In genomic region chr1:224541901-224542610, GRCh38 we compare ENCODE assay signal across 16 cellular contexts.
DNase-seq lines count a peak whose midpoint lies in the region; ATAC-seq and TF ChIP-seq lines count a peak whose summit lies in the region.
"Had no signal": no experiment of that assay in that cellular context is flagged by ENCODE, and none has a peak within 500 bp of the region (broad histone marks: within the 10 kb centered on the region; RNA-seq: fewer than 3 reads in every experiment).

No MANE protein-coding gene starts in this region.

- 79 to 87% methylated on average over 5 of the region's 5 CpGs for WGBS in GM23248 (ENCODE audit: low coverage in 1 of 2, low lambda C conversion rate in 2 of 2, missing lambda C conversion rate in 2 of 2), 2 experiments

- ATAC-seq in GM21717 (IDR thresholded peaks at IDR 0.05; ENCODE audit: unreplicated experiment) (no peak), upper lobe of right lung (no peak), GM19455 (IDR thresholded peaks at IDR 0.05; ENCODE audit: unreplicated experiment) (no peak)

- no peak overlapping the region for H3K9ac ChIP-seq in GM23248

- peaks cover 53% of the 10 kb centered on the region for H3F3A ChIP-seq in GM23248 (ENCODE audit: insufficient read depth)

- 0 out of 2 replicates have a peak overlapping the region, but pooled peaks have one; percentile 25 for H2AFZ ChIP-seq in GM23248

- H3K9me3 ChIP-seq in GM23248 (ENCODE audit: low read depth) (no peaks in the 10 kb centered on the region), SJSA1 (replicated peaks) (no peaks in the 10 kb centered on the region), upper lobe of right lung (no peaks in the 10 kb centered on the region)
- H3K9me3 ChIP-seq: lower lobe of right lung had no signal

- intact Hi-C loops in upper lobe of right lung (cut with DNase I) = no loop called here

- H3K4me3 ChIP-seq in GM23248 (no peak overlapping the region), SJSA1 (no peak overlapping the region), upper lobe of right lung (no peak overlapping the region)
- H3K4me3 ChIP-seq: cardiac muscle cell, lower lobe of right lung had no signal

- in situ Hi-C loops in GM23248 (cut with MboI) = no loop called here

- H3K27me3 ChIP-seq in GM23248 (replicated peaks; ENCODE audit: insufficient read depth) = no peaks in the 10 kb centered on the region
- no peaks in the 10 kb centered on the region for H3K27me3 ChIP-seq in SJSA1 (replicated peaks)
- no peaks in the 10 kb centered on the region for H3K27me3 ChIP-seq in upper lobe of right lung
- H3K27me3 ChIP-seq: cardiac muscle cell had no signal

- H3K27ac ChIP-seq in GM23248 (peak overlapping the region; percentile 73), SJSA1 (peak overlapping the region; percentile 98), epithelial cell of prostate (peak overlapping the region; percentile 91), upper lobe of right lung (no peak overlapping the region)
- H3K27ac ChIP-seq: cardiac muscle cell, lower lobe of right lung had no signal

- no peaks in the 10 kb centered on the region for H3K9me2 ChIP-seq in GM23248 (ENCODE audit: insufficient read depth)

- TF ChIP-seq CTCF in upper lobe of right lung (IDR thresholded peaks at IDR 0.05) = no peak

- H3K4me1 ChIP-seq in GM23248 (ENCODE audit: insufficient read depth) = peaks cover 60% of the 10 kb centered on the region
- H3K4me1 ChIP-seq in SJSA1 (replicated peaks) = peaks cover 54% of the 10 kb centered on the region
- H3K4me1 ChIP-seq in upper lobe of right lung = no peaks in the 10 kb centered on the region
- H3K4me1 ChIP-seq: lower lobe of right lung had no signal

- no peaks in the 10 kb centered on the region for H3K79me2 ChIP-seq in GM23248 (ENCODE audit: insufficient read depth)

- no peaks in the 10 kb centered on the region for H4K20me1 ChIP-seq in GM23248 (ENCODE audit: insufficient read depth)

- H3K36me3 ChIP-seq in GM23248 (ENCODE audit: low read depth) = no peaks in the 10 kb centered on the region
- no peaks in the 10 kb centered on the region for H3K36me3 ChIP-seq in SJSA1
- H3K36me3 ChIP-seq in upper lobe of right lung = no peaks in the 10 kb centered on the region
- H3K36me3 ChIP-seq: cardiac muscle cell, lower lobe of right lung had no signal

- peak overlapping the region; percentile 53 for H3K4me2 ChIP-seq in GM23248 (ENCODE audit: unreplicated experiment)

- DNase-seq in GM23248 (peak; percentile 40), SJSA1 (ENCODE audit: low read depth in 1 of 2, low spot score in 2 of 2) (peak; percentile 75 to 78), epithelial cell of prostate (ENCODE audit: low read depth, low spot score) (no peak), pulmonary artery endothelial cell (ENCODE audit: low read depth, low spot score) (peak; percentile 80), upper lobe of right lung (no peak), HuH-7.5 (ENCODE audit: low spot score) (no peak)
- DNase-seq: activated CD4-positive, CD25-positive, alpha-beta regulatory T cell treated with anti-CD3 and anti-CD28 coated beads, Interleukin-2, amount 50 U/mL, for 72 hours; effector memory CD8-positive, alpha-beta T cell; lower lobe of right lung; MM.1S; NCI-H2081; NCI-H526 treated with DMSO at 0.1 percent for 48 hours; right cardiac atrium had no signal

Comparison
In these comparisons a context has a peak if more than half of its experiments do, and no peak if none do; other contexts are left out.
1. DNase-seq: peak in GM23248 (single experiment), SJSA1 (2 of 2) and pulmonary artery endothelial cell (single experiment); none in epithelial cell of prostate (single experiment), upper lobe of right lung (single experiment) and HuH-7.5 (single experiment).